ENCODE assay signal across 20 cellular contexts in the genomic region with DNA sequence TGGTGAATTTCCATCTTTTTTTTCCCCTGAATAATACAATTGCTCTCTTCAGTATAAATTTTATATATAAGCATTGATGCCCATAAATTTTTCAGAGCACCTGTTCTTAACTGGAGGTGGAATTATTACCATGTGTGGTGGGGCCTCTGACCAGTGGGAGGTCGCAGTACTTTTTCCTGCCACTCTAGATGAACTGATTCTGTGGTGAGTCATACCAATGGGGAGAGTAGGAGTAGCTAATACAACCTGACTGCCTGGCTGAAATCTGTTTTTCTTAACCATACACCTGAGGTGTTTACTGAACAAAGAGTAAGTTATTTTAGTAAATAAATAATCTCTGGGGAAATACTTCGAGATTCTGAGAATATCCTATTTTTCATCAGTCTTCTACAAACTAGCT.
"Had no signal": no experiment of that assay in that cellular context is flagged by ENCODE, and none has a peak within 500 bp of the region (broad histone marks: within the 10 kb centered on the region; RNA-seq: fewer than 3 reads in every experiment).

No MANE protein-coding gene starts in this region.

- H3K36me3 ChIP-seq: neutrophil, right atrium auricular region, stomach, thoracic aorta, transverse colon had no signal

- H3K27me3 Mint-ChIP-seq: dendritic cell treated with granulocyte-macrophage colony-stimulating factor and Interleukin-4, amounts not matched to agents 40 ng/mL and 50 ng/mL, for 4 days; effector memory CD8-positive, alpha-beta T cell had no signal

- H3K27ac ChIP-seq: neutrophil, right atrium auricular region, stomach, thoracic aorta, transverse colon had no signal

- H3K27me3 ChIP-seq: neutrophil, right atrium auricular region, stomach, transverse colon had no signal

- H3K9me3 ChIP-seq: mucosa of descending colon, neutrophil, right atrium auricular region, stomach, thoracic aorta, transverse colon had no signal

- H3K4me3 ChIP-seq: mucosa of descending colon, right atrium auricular region, stomach, thoracic aorta, transverse colon had no signal

- DNase-seq: cerebellar nuclear complex; effector memory CD8-positive, alpha-beta T cell; erythroblast; foreskin melanocyte; hippocampal formation; left colon; mammary epithelial cell; mucosa of descending colon; naive thymus-derived CD8-positive, alpha-beta T cell; posterior cingulate gyrus; small intestine; stimulated activated CD4-positive, alpha-beta T cell treated with anti-CD3 and anti-CD28 coated beads, Interleukin-12 subunit alpha, Interleukin-12 subunit beta, amount 100 ng/mL, for 4 hours; stimulated activated naive CD4-positive, alpha-beta T cell; stomach; substantia nigra; transverse colon had no signal

- ATAC-seq: effector memory CD8-positive, alpha-beta T cell; left colon; mucosa of descending colon; naive thymus-derived CD8-positive, alpha-beta T cell had no signal

- H3K27ac Mint-ChIP-seq: dendritic cell treated with granulocyte-macrophage colony-stimulating factor and Interleukin-4, amounts not matched to agents 40 ng/mL and 50 ng/mL, for 4 days; effector memory CD8-positive, alpha-beta T cell; naive thymus-derived CD8-positive, alpha-beta T cell had no signal

- H3K36me3 Mint-ChIP-seq: naive thymus-derived CD8-positive, alpha-beta T cell had no signal

- H3K4me1 Mint-ChIP-seq: naive thymus-derived CD8-positive, alpha-beta T cell had no signal

- H3K4me3 Mint-ChIP-seq: dendritic cell treated with granulocyte-macrophage colony-stimulating factor and Interleukin-4, amounts not matched to agents 40 ng/mL and 50 ng/mL, for 4 days; effector memory CD8-positive, alpha-beta T cell; naive thymus-derived CD8-positive, alpha-beta T cell had no signal

- H3K4me1 ChIP-seq: right atrium auricular region, stomach, transverse colon had no signal
